In genomic region chr5:96972599-96973334, GRCh38 we compare ENCODE assay signal across 1 cellular context.
TF ChIP-seq lines count a peak whose summit lies in the region.

No MANE protein-coding gene starts in this region.

TF ChIP-seq in GM12878, 131 proteins besides CTCF, POLR2A, EP300 and RAD21:
- no peak for TF ChIP-seq GATAD2B (conservative IDR thresholded peaks at IDR 0.05; ENCODE audit: low read depth)
- TF ChIP-seq POU2F2 (IDR thresholded peaks at IDR 0.05; ENCODE audit: borderline replicate concordance, low read depth, low read length): no peak
- no peak for TF ChIP-seq BACH1 (IDR thresholded peaks at IDR 0.05; ENCODE audit: borderline replicate concordance)
- no peak for TF ChIP-seq RELA (IDR thresholded peaks at IDR 0.05; ENCODE audit: borderline replicate concordance, partially characterized antibody)
